ENCODE assay signal across 8 cellular contexts in genomic region chr16:56729736-56730662, GRCh38. TPM values are rescaled to one million over a fixed set of nuclear protein-coding genes. Genes with fewer than 3 reads are reported as not detected.
DNase-seq lines count a peak whose midpoint lies in the region; ATAC-seq and TF ChIP-seq lines count a peak whose summit lies in the region.

TSS of gene NUP93 (plus strand) at chr16:56730129. CDS start at chr16:56748248, 18,119 bp downstream.

- peak within 1 kb of the TSS; percentile 87 to 96 (median 92) for H3K9ac ChIP-seq in BLaER1 treated with 17β-estradiol and CSF1 and Interleukin-3, amounts not matched to agents 10 nM and 100 nM
- peak within 1 kb of the TSS; percentile 56 to 80 for H3K9ac ChIP-seq in liver (ENCODE audit: low read depth in 1 of 2, low read length in 2 of 2)

- peak within 1 kb of the TSS; percentile 84 to 99 (median 97) for H3K4me2 ChIP-seq in BLaER1 treated with 17β-estradiol and CSF1 and Interleukin-3, amounts not matched to agents 10 nM and 100 nM

- peaks cover 8 to 48% (median 37%) of the 10 kb centered on the region in 11 experiments; a peak in 19 of 22 replicates for H4K20me1 ChIP-seq in BLaER1 treated with 17β-estradiol and CSF1 and Interleukin-3, amounts not matched to agents 10 nM and 100 nM

- peak within 1 kb of the TSS; percentile 78 to 94 (median 88) for H3K27ac ChIP-seq in BLaER1 treated with 17β-estradiol and CSF1 and Interleukin-3, amounts not matched to agents 10 nM and 100 nM
- peak within 1 kb of the TSS; percentile 64 to 78 for H3K27ac ChIP-seq in liver (ENCODE audit: low read depth in 1 of 2, low read length in 2 of 2)

- no peak for TF ChIP-seq CTCF in liver (IDR thresholded peaks at IDR 0.05; ENCODE audit: low read depth, low read length, missing input control)

- WGBS in liver: under 1% methylated on average over 70 of the region's 70 CpGs

- DNase-seq in NCI-H748 treated with DMSO at 0.1 percent for 48 hours (lab: John Stamatoyannopoulos, UW): peak; percentile 36
- peak; percentile 75 to 86 for DNase-seq in activated CD4-positive, alpha-beta T cell treated with anti-CD3 and anti-CD28 coated beads, Interleukin-2, amount 50 U/mL, for 24 hours (ENCODE audit: low read depth in 1 of 2, low spot score in 1 of 2)
- peak; percentile 96 for DNase-seq in dermis blood vessel endothelial cell
- peak; percentile 89 for DNase-seq in stimulated activated CD4-positive, alpha-beta T cell treated with anti-CD3 and anti-CD28 coated beads, Interleukin-4, amount 100 ng/mL, for 1 hour

- peaks cover 0 to 32% (median 13%) of the 10 kb centered on the region in 11 experiments; a peak in 11 of 22 replicates for H3K36me3 ChIP-seq in BLaER1 treated with 17β-estradiol and CSF1 and Interleukin-3, amounts not matched to agents 10 nM and 100 nM
- no peaks in the 10 kb centered on the region for H3K36me3 ChIP-seq in liver (ENCODE audit: control insufficient read depth in 4 of 4, insufficient read depth in 3 of 4, low read depth in 1 of 4, low read length in 3 of 4)

- H3K4me3 ChIP-seq in BLaER1 treated with 17β-estradiol and CSF1 and Interleukin-3, amounts not matched to agents 10 nM and 100 nM: peak within 1 kb of the TSS; percentile 80 to 98 (median 93)
- H3K4me3 ChIP-seq in liver (ENCODE audit: low read depth in 1 of 3, low read length in 3 of 3): peak within 1 kb of the TSS; percentile 64 to 95 (median 90)

- H3K9me3 ChIP-seq in BLaER1 treated with 17β-estradiol and CSF1 and Interleukin-3, amounts not matched to agents 10 nM and 100 nM (replicated peaks in 1 of 11): no peaks in the 10 kb centered on the region
- no peaks in the 10 kb centered on the region for H3K9me3 ChIP-seq in liver (ENCODE audit: control insufficient read depth in 4 of 4, low read length in 3 of 4)

- no peaks in the 10 kb centered on the region for H3K27me3 ChIP-seq in BLaER1 treated with 17β-estradiol and CSF1 and Interleukin-3, amounts not matched to agents 10 nM and 100 nM
- no peaks in the 10 kb centered on the region for H3K27me3 ChIP-seq in liver (ENCODE audit: control insufficient read depth in 4 of 4, insufficient read depth in 4 of 4, low read length in 3 of 4)

- H3K4me1 ChIP-seq in BLaER1 treated with 17β-estradiol and CSF1 and Interleukin-3, amounts not matched to agents 10 nM and 100 nM: peaks cover 33 to 58% (median 42%) of the 10 kb centered on the region in 10 experiments
- H3K4me1 ChIP-seq in liver (ENCODE audit: control insufficient read depth in 4 of 4, insufficient read depth in 4 of 4, low read length in 3 of 4): peaks cover 0 to 19% (median 14%) of the 10 kb centered on the region in 4 donors

- TF ChIP-seq RAD21 in liver (IDR thresholded peaks at IDR 0.05): peak; percentile 24 to 27

- ATAC-seq in GM19372 (IDR thresholded peaks at IDR 0.05; ENCODE audit: low read depth, unreplicated experiment) (peak; percentile 89), HG03558 (IDR thresholded peaks at IDR 0.05; ENCODE audit: extremely low read depth, unreplicated experiment) (peak; percentile 41)

TF ChIP-seq in liver, 16 proteins besides CTCF, POLR2A, EP300 and RAD21:
- TF ChIP-seq RXRA (IDR thresholded peaks at IDR 0.05) (peak; percentile 20 to 42), TAF1 (conservative IDR thresholded peaks at IDR 0.05) (peak; percentile 58), HNF4G (IDR thresholded peaks at IDR 0.05) (no peak), MAX (IDR thresholded peaks at IDR 0.05) (peak; percentile 28), SP1 (IDR thresholded peaks at IDR 0.05) (peak; percentile 82), NR2F2 (IDR thresholded peaks at IDR 0.05) (no peak), JUND (IDR thresholded peaks at IDR 0.05) (no peak), FOXA2 (IDR thresholded peaks at IDR 0.05) (no peak), FOXA1 (IDR thresholded peaks at IDR 0.05) (no peak), HNF4A (conservative IDR thresholded peaks at IDR 0.05) (peak in 1 of 2 donors; percentile 12), YY1 (IDR thresholded peaks at IDR 0.05) (peak; percentile 76), REST (IDR thresholded peaks at IDR 0.05) (peak; percentile 75), ATF3 (IDR thresholded peaks at IDR 0.05) (no peak), EGR1 (IDR thresholded peaks at IDR 0.05; ENCODE audit: low read depth in 2 of 2) (no peak), GABPA (IDR thresholded peaks at IDR 0.05 in 1 of 2, conservative IDR thresholded peaks at IDR 0.05 in 1 of 2) (no peak), ZBTB33 (IDR thresholded peaks at IDR 0.05) (no peak)

RNA-seq across cellular contexts. Expression of gene NUP93, which starts in this region (rescaled TPM):
- 59.7 and 98.4 TPM in 2 replicates for total RNA-seq in dermis blood vessel endothelial cell
- 10 to 100 TPM; 11.3 to 31.8 TPM for total RNA-seq in liver
- polyA plus RNA-seq in liver: 1 to 10 TPM; 8.2 to 8.4 TPM

Comparison
In these comparisons a context has a peak if more than half of its experiments do, and no peak if none do; other contexts are left out.
1. Peak in every context shown above with its lines: DNase-seq, ATAC-seq, H3K4me3 ChIP-seq and H3K27ac ChIP-seq.
2. DNase-seq: peak in every context shown above with its lines; median percentile 96 in dermis blood vessel endothelial cell; 89 in stimulated activated CD4-positive, alpha-beta T cell treated with anti-CD3 and anti-CD28 coated beads, Interleukin-4, amount 100 ng/mL, for 1 hour; 80 in activated CD4-positive, alpha-beta T cell treated with anti-CD3 and anti-CD28 coated beads, Interleukin-2, amount 50 U/mL, for 24 hours; 36 in NCI-H748 treated with DMSO at 0.1 percent for 48 hours.